21 cellular contexts compared by ENCODE assay signal in genomic region chr1:220330265-220330664, GRCh38. TPM values are rescaled to one million over a fixed set of nuclear protein-coding genes. Genes with fewer than 3 reads are reported as not detected.
DNase-seq lines count a peak whose midpoint lies in the region; ATAC-seq and TF ChIP-seq lines count a peak whose summit lies in the region.
"Had no signal": no experiment of that assay in that cellular context is flagged by ENCODE, and none has a peak within 500 bp of the region (broad histone marks: within the 10 kb centered on the region; RNA-seq: fewer than 3 reads in every experiment).

No MANE protein-coding gene starts in this region.

- H3K23ac ChIP-seq in mesenchymal stem cell (ENCODE audit: low read length in 2 of 2): no peak overlapping the region

- no peak overlapping the region for H3K4ac ChIP-seq in mesenchymal stem cell (ENCODE audit: low read depth in 1 of 2, low read length in 2 of 2)

- H3K4me2 ChIP-seq in KMS-11 (peak overlapping the region; percentile 46), mesenchymal stem cell (ENCODE audit: low read length, poor library complexity, severe bottlenecking) (no peak overlapping the region)

- H3K4me3 ChIP-seq in KMS-11 (IDR thresholded peaks at IDR 0.05; ENCODE audit: insufficient read depth, low read depth, low read length): no peak overlapping the region
- H3K4me3 ChIP-seq in epithelial cell of esophagus (ENCODE audit: low read length): no peak overlapping the region
- H3K4me3 ChIP-seq in mesenchymal stem cell (ENCODE audit: insufficient read depth in 1 of 2, low read depth in 1 of 2, low read length in 2 of 2): no peak overlapping the region
- no peak overlapping the region for H3K4me3 ChIP-seq in H7 (ENCODE audit: insufficient read depth, low read depth, low read length)
- H3K4me3 ChIP-seq: heart left ventricle, skin epidermis had no signal

- no peak for TF ChIP-seq CTCF in KMS-11 (conservative IDR thresholded peaks at IDR 0.05; ENCODE audit: low read depth, low read length)
- TF ChIP-seq CTCF in epithelial cell of esophagus (IDR thresholded peaks at IDR 0.05; ENCODE audit: insufficient read depth, low read depth, low read length, missing control alignments): no peak

- no peaks in the 10 kb centered on the region for H3K27me3 ChIP-seq in KMS-11 (ENCODE audit: insufficient read depth, low read depth)
- no peaks in the 10 kb centered on the region for H3K27me3 ChIP-seq in mesenchymal stem cell (ENCODE audit: control insufficient read depth in 1 of 2, insufficient read depth in 1 of 2, low read length in 2 of 2)
- H3K27me3 ChIP-seq in H7 (ENCODE audit: control insufficient read depth, insufficient read depth, low read length): no peaks in the 10 kb centered on the region
- H3K27me3 ChIP-seq: brain microvascular endothelial cell, heart left ventricle had no signal

- H2BK15ac ChIP-seq in mesenchymal stem cell (ENCODE audit: low read depth, poor library complexity, severe bottlenecking): no peak overlapping the region

- H3K4me1 ChIP-seq in KMS-11 (ENCODE audit: low read depth, poor library complexity, severe bottlenecking) (peaks cover 77% of the 10 kb centered on the region), mesenchymal stem cell (ENCODE audit: control insufficient read depth, insufficient read depth, low read depth, low read length) (peaks cover 6% of the 10 kb centered on the region)

- H3K79me1 ChIP-seq in mesenchymal stem cell (replicated peaks; ENCODE audit: low read length, poor library complexity, severe bottlenecking): no peaks in the 10 kb centered on the region

- H3K14ac ChIP-seq in mesenchymal stem cell (ENCODE audit: low read length in 2 of 2): no peak overlapping the region

- no peak overlapping the region for H4K91ac ChIP-seq in mesenchymal stem cell (ENCODE audit: low read length)

- WGBS in mesenchymal stem cell: 75% methylated on average over 1 of the region's 3 CpGs

- no peaks in the 10 kb centered on the region for H3K9me3 ChIP-seq in mesenchymal stem cell (ENCODE audit: control insufficient read depth, low read length)
- H3K9me3 ChIP-seq: heart left ventricle had no signal

- no peak for ATAC-seq in HG03196 (IDR thresholded peaks at IDR 0.05; ENCODE audit: unreplicated experiment)
- ATAC-seq: activated naive CD4-positive, alpha-beta T cell treated with anti-CD3 and anti-CD28 coated beads, Interleukin-2, amount 50 U/mL, for 72 hours; activated T-cell treated with anti-CD3 and anti-CD28 coated beads, Interleukin-2, amount 50 U/mL, for 4 hours; heart left ventricle; natural killer cell; Right ventricle myocardium inferior had no signal

- H2AK5ac ChIP-seq in mesenchymal stem cell (ENCODE audit: low read length, severe bottlenecking): no peak overlapping the region

- no peaks in the 10 kb centered on the region for H3K36me3 ChIP-seq in KMS-11 (ENCODE audit: insufficient read depth)
- no peaks in the 10 kb centered on the region for H3K36me3 ChIP-seq in mesenchymal stem cell (ENCODE audit: control insufficient read depth in 1 of 2, insufficient read depth in 2 of 2, low read depth in 1 of 2, low read length in 2 of 2)
- H3K36me3 ChIP-seq in H7 (replicated peaks; ENCODE audit: control insufficient read depth, insufficient read depth, low read length): no peaks in the 10 kb centered on the region
- H3K36me3 ChIP-seq: brain microvascular endothelial cell, heart left ventricle had no signal

- H3K9ac ChIP-seq in KMS-11 (no peak overlapping the region), mesenchymal stem cell (ENCODE audit: low read length) (no peak overlapping the region)

- no peak overlapping the region for H2BK5ac ChIP-seq in mesenchymal stem cell (ENCODE audit: low read depth, low read length, poor library complexity, severe bottlenecking)

- H4K20me1 ChIP-seq in KMS-11 (ENCODE audit: insufficient read depth): no peaks in the 10 kb centered on the region

- no peak overlapping the region for H3K27ac ChIP-seq in KMS-11
- H3K27ac ChIP-seq in mesenchymal stem cell (ENCODE audit: low read length, poor library complexity, severe bottlenecking): no peak overlapping the region
- H3K27ac ChIP-seq: brain microvascular endothelial cell, epithelial cell of prostate, heart left ventricle, skin epidermis had no signal

- DNase-seq in NOMO-1 treated with dmso at 0.1 percent for 144 hours (lab: John Stamatoyannopoulos, UW; ENCODE audit: unreplicated experiment) (peak; percentile 53), epithelial cell of esophagus (ENCODE audit: low read depth) (peak; percentile 25), mesenchymal stem cell (peak; percentile 55), H7 (no peak), activated gamma-delta T cell treated with Interleukin-2 at 50 U/mL for 16 hours (no peak)
- DNase-seq in activated CD8-positive, alpha-beta memory T cell treated with anti-CD3 and anti-CD28 coated beads, Interleukin-2, amount 50 U/mL, for 48 hours: no peak
- DNase-seq: activated CD4-positive, alpha-beta memory T cell treated with anti-CD3 and anti-CD28 coated beads, Interleukin-2, amount 10 ng/mL, durations not matched to agents 7 days and 5 days; activated T-cell treated with anti-CD3 and anti-CD28 coated beads, Interleukin-2, amount 50 U/mL, for 4 hours; brain microvascular endothelial cell; DND-41; heart left ventricle; KBM-7; natural killer cell; NCI-H1417 treated with DMSO at 0.1 percent for 48 hours; stimulated activated CD4-positive, alpha-beta T cell treated with anti-CD3 and anti-CD28 coated beads, Interleukin-4, amount 100 ng/mL, for 4 hours had no signal

- H3K18ac ChIP-seq in mesenchymal stem cell (ENCODE audit: low read depth in 1 of 2, low read length in 2 of 2): no peak overlapping the region

- H3K79me2 ChIP-seq in KMS-11 (ENCODE audit: insufficient read depth, low read depth): no peaks in the 10 kb centered on the region

- peak overlapping the region; percentile 61 for H2BK120ac ChIP-seq in mesenchymal stem cell (ENCODE audit: low read depth, low read length)

- H2AFZ ChIP-seq in KMS-11 (ENCODE audit: low read depth) (no peak overlapping the region), mesenchymal stem cell (ENCODE audit: low read depth, low read length) (no peak overlapping the region)

- no peak overlapping the region for H4K8ac ChIP-seq in mesenchymal stem cell (ENCODE audit: low read length)

- H2BK12ac ChIP-seq in mesenchymal stem cell (ENCODE audit: low read length in 2 of 2): no peak overlapping the region

RNA-seq across cellular contexts. Expression of gene RAB3GAP2, which starts 58.0 kb away (rescaled TPM):
- 14.5 TPM for polyA plus RNA-seq in mesenchymal stem cell (2013, experiment 1 of 2)
- polyA plus RNA-seq in mesenchymal stem cell (2013, experiment 2 of 2): 14.2 TPM
- 32.4 and 43.5 TPM in 2 replicates for total RNA-seq in H7 (2014; rRNA removed; shearing (Covaris generic))

Comparison
In these comparisons a context has a peak if more than half of its experiments do, and no peak if none do; other contexts are left out.
1. DNase-seq: peak in NOMO-1 treated with dmso at 0.1 percent for 144 hours (single experiment), epithelial cell of esophagus (single experiment) and mesenchymal stem cell (single experiment); none in H7 (single experiment), activated CD8-positive, alpha-beta memory T cell treated with anti-CD3 and anti-CD28 coated beads, Interleukin-2, amount 50 U/mL, for 48 hours (single experiment) and activated gamma-delta T cell treated with Interleukin-2 at 50 U/mL for 16 hours (single experiment).